Comparison of ENCODE assay signal across 28 cellular contexts in the genomic region with DNA sequence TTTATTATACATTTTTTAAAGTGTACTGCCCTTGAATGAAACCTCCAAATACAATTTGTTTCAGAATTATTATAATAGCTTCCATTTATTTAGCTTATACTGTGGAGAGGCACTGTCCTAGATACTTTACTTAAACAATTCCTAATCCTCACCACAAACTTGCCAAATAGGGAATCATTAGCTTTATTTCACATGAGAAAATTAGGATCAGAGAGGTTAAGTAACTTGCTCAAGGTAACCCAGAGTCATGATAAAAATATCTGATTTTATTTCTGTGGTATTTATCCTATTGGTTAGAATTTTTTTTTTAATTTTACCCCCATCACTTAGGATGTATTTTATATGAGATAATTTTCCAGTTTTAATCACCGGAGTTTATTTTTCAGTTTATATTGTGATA.
"Had no signal": no experiment of that assay in that cellular context is flagged by ENCODE, and none has a peak within 500 bp of the region (broad histone marks: within the 10 kb centered on the region; RNA-seq: fewer than 3 reads in every experiment).

No MANE protein-coding gene starts in this region.

- DNase-seq: colonic mucosa; cortex of kidney; dermis blood vessel endothelial cell; dorsolateral prefrontal cortex; effector CD4-positive, alpha-beta T cell; effector CD8-positive, alpha-beta T cell; effector memory CD4-positive, alpha-beta T cell; effector memory CD8-positive, alpha-beta T cell; endodermal cell; erythroblast; esophagus squamous epithelium; foreskin fibroblast; foreskin keratinocyte; foreskin melanocyte; gastrocnemius medialis; glutamatergic neuron; head of caudate nucleus; heart left ventricle; heart right ventricle had no signal

- H3K27ac ChIP-seq: colonic mucosa, coronary artery, dorsolateral prefrontal cortex, epithelial cell of prostate, esophagus muscularis mucosa, esophagus squamous epithelium, foreskin keratinocyte, gastrocnemius medialis, gastroesophageal sphincter, heart left ventricle, heart right ventricle had no signal

- FAIRE-seq: colon, endometrium, endothelial cell of umbilical vein, frontal cortex had no signal

- H3K36me3 ChIP-seq: colonic mucosa, esophagus muscularis mucosa, esophagus squamous epithelium, gastrocnemius medialis, gastroesophageal sphincter, heart left ventricle, heart right ventricle had no signal

- H3K27me3 ChIP-seq: colonic mucosa, dorsolateral prefrontal cortex, esophagus muscularis mucosa, esophagus squamous epithelium, gastrocnemius medialis, gastroesophageal sphincter had no signal

- ATAC-seq: effector memory CD8-positive, alpha-beta T cell; esophagus mucosa; foreskin keratinocyte; gastrocnemius medialis; gastroesophageal sphincter; heart left ventricle; heart right ventricle had no signal

- H3K9me3 ChIP-seq: colonic mucosa, esophagus muscularis mucosa, esophagus squamous epithelium, gastrocnemius medialis, gastroesophageal sphincter, heart left ventricle, heart right ventricle had no signal

- H3K4me3 ChIP-seq: colonic mucosa, coronary artery, dorsolateral prefrontal cortex, esophagus muscularis mucosa, esophagus squamous epithelium, gastrocnemius medialis, gastroesophageal sphincter, heart left ventricle, heart right ventricle had no signal

- H3K4me1 ChIP-seq: colonic mucosa, esophagus muscularis mucosa, esophagus squamous epithelium, foreskin keratinocyte, gastrocnemius medialis, gastroesophageal sphincter, heart left ventricle, heart right ventricle had no signal
